8 cellular contexts compared by ENCODE assay signal in genomic region chr14:69107407-69108003, GRCh38. TPM values are rescaled to one million over a fixed set of nuclear protein-coding genes. Genes with fewer than 3 reads are reported as not detected.
DNase-seq lines count a peak whose midpoint lies in the region; ATAC-seq and TF ChIP-seq lines count a peak whose summit lies in the region.

No MANE protein-coding gene starts in this region.

- peak; percentile 35 to 40 for ATAC-seq in naive B cell (ENCODE audit: low read depth in 2 of 2)

- H3K27me3 Mint-ChIP-seq in endothelial cell (ENCODE audit: unreplicated experiment) (no peaks in the 10 kb centered on the region), naive B cell (no peaks in the 10 kb centered on the region)

- DNase-seq in AG08395 (ENCODE audit: low spot score) (peak; percentile 71), GM06990 (ENCODE audit: extremely low read depth, insufficient read length) (no peak), NCI-H1417 treated with DMSO at 0.1 percent for 48 hours (lab: John Stamatoyannopoulos, UW) (peak; percentile 19), SKM-1 treated with dmso at 0.1 percent for 144 hours (lab: John Stamatoyannopoulos, UW; ENCODE audit: unreplicated experiment) (peak; percentile 1), endothelial cell (ENCODE audit: low spot score) (peak; percentile 36), naive B cell (peak; percentile 13), ureter (ENCODE audit: low spot score) (no peak)
- no peak for DNase-seq in activated effector memory CD4-positive, alpha-beta T cell treated with anti-CD3 and anti-CD28 coated beads, Interleukin-2, amount 50 U/mL, for 16 hours

- TF ChIP-seq CTCF in GM06990 (IDR thresholded peaks at IDR 0.05; ENCODE audit: insufficient read depth, low read length, poor library complexity, severe bottlenecking) = peak; percentile 64
- peak; percentile 73 for TF ChIP-seq CTCF in endothelial cell (IDR thresholded peaks at IDR 0.05; ENCODE audit: unreplicated experiment)

- H3K4me3 Mint-ChIP-seq in endothelial cell (ENCODE audit: unreplicated experiment) = no peak overlapping the region
- H3K4me3 Mint-ChIP-seq in naive B cell = no peak overlapping the region

- peaks cover 4% of the 10 kb centered on the region for H3K36me3 ChIP-seq in GM06990 (ENCODE audit: control insufficient read depth, insufficient read depth, low read length)

- H3K4me1 Mint-ChIP-seq in endothelial cell (ENCODE audit: unreplicated experiment) (no peaks in the 10 kb centered on the region), naive B cell (peaks cover 0 to 4% (median 0%) of the 10 kb centered on the region in 3 donors)

- H3K4me3 ChIP-seq in GM06990 (replicated peaks; ENCODE audit: low read depth, low read length) = no peak overlapping the region

- H3K9me3 Mint-ChIP-seq in endothelial cell (ENCODE audit: unreplicated experiment) = no peaks in the 10 kb centered on the region
- no peaks in the 10 kb centered on the region for H3K9me3 Mint-ChIP-seq in naive B cell

- H3K36me3 Mint-ChIP-seq in endothelial cell (ENCODE audit: low read depth, unreplicated experiment) (peaks cover 4% of the 10 kb centered on the region), naive B cell (peaks cover 0 to 8% of the 10 kb centered on the region in 2 donors)

- H3K27ac Mint-ChIP-seq in endothelial cell (ENCODE audit: unreplicated experiment) = no peak overlapping the region
- no peak overlapping the region for H3K27ac Mint-ChIP-seq in naive B cell

- no peaks in the 10 kb centered on the region for H3K27me3 ChIP-seq in GM06990 (replicated peaks; ENCODE audit: control insufficient read depth, insufficient read depth, low read length)

RNA-seq across cellular contexts. Expression of gene DCAF5, which starts 45.4 kb away (rescaled TPM):
- total RNA-seq in endothelial cell (ENCODE audit: unreplicated experiment) = 72.0 TPM
- 10 to 100 TPM; 35.7 to 66.1 (median 49.3) TPM for polyA plus RNA-seq in naive B cell (ENCODE audit: low read depth in 6 of 6)
- total RNA-seq in ureter = 58.6 TPM

Comparison
In these comparisons a context has a peak if more than half of its experiments do, and no peak if none do; other contexts are left out.
1. DNase-seq: peak in AG08395 (single experiment), NCI-H1417 treated with DMSO at 0.1 percent for 48 hours (single experiment), SKM-1 treated with dmso at 0.1 percent for 144 hours (single experiment), endothelial cell (single experiment) and naive B cell (single experiment); none in GM06990 (single experiment), ureter (single experiment) and activated effector memory CD4-positive, alpha-beta T cell treated with anti-CD3 and anti-CD28 coated beads, Interleukin-2, amount 50 U/mL, for 16 hours (single experiment).